17 cellular contexts compared by ENCODE assay signal in genomic region chr6:35078226-35078850, GRCh38.
DNase-seq lines count a peak whose midpoint lies in the region; ATAC-seq and TF ChIP-seq lines count a peak whose summit lies in the region.
"Had no signal": no experiment of that assay in that cellular context is flagged by ENCODE, and none has a peak within 500 bp of the region (broad histone marks: within the 10 kb centered on the region; RNA-seq: fewer than 3 reads in every experiment).

No MANE protein-coding gene starts in this region.

- DNase-seq in cardiac septum (ENCODE audit: low spot score) (peak; percentile 43), left cardiac atrium (no peak), esophagus muscularis mucosa (ENCODE audit: extremely low spot score) (no peak), osteoblast (ENCODE audit: insufficient read length, low spot score, missing footprints) (peak; percentile 53), NCI-H2227 (lab: John Stamatoyannopoulos, UW; ENCODE audit: unreplicated experiment) (no peak)
- DNase-seq: DND-41, KBM-7, NCI-H1436, NCI-H2029, NCI-H510A treated with DMSO at 0.1 percent for 48 hours, NCI-H82, PC-3 had no signal

- no peak for ATAC-seq in left cardiac atrium
- no peak for ATAC-seq in HG03442 (IDR thresholded peaks at IDR 0.05; ENCODE audit: unreplicated experiment)
- ATAC-seq in HG02870 (IDR thresholded peaks at IDR 0.05; ENCODE audit: unreplicated experiment) = no peak
- ATAC-seq: A549, GM23338, PC-3 had no signal

- no peaks in the 10 kb centered on the region for H3K27me3 ChIP-seq in esophagus muscularis mucosa
- H3K27me3 ChIP-seq in osteoblast (ENCODE audit: insufficient read depth, low read length) = no peaks in the 10 kb centered on the region
- H3K27me3 ChIP-seq: BLaER1 treated with 17β-estradiol and CSF1 and Interleukin-3, amounts not matched to agents 10 nM and 100 nM had no signal

- no peak for TF ChIP-seq POLR2A in esophagus muscularis mucosa (IDR thresholded peaks at IDR 0.05; ENCODE audit: low read depth)

- no peak for TF ChIP-seq CTCF in esophagus muscularis mucosa (IDR thresholded peaks at IDR 0.05)
- TF ChIP-seq CTCF in osteoblast (IDR thresholded peaks at IDR 0.05; ENCODE audit: extremely low read depth, low read depth, low read length) = no peak

- no peak overlapping the region for H3K4me3 ChIP-seq in esophagus muscularis mucosa
- H3K4me3 ChIP-seq in osteoblast (ENCODE audit: insufficient read depth, low read length) = no peak overlapping the region
- H3K4me3 ChIP-seq: A549; BLaER1 treated with 17β-estradiol and CSF1 and Interleukin-3, amounts not matched to agents 10 nM and 100 nM; GM23338 had no signal

- H4K20me1 ChIP-seq in osteoblast (ENCODE audit: insufficient read depth, low read length) = no peaks in the 10 kb centered on the region

- H2AFZ ChIP-seq in osteoblast (ENCODE audit: low read length) = no peak overlapping the region
- H2AFZ ChIP-seq: GM23338 had no signal

- H3K79me2 ChIP-seq in osteoblast (ENCODE audit: insufficient read depth, low read length) = no peaks in the 10 kb centered on the region

- WGBS in esophagus muscularis mucosa = 100% methylated on average over 9 of the region's 20 CpGs

- peaks cover 16 to 56% (median 51%) of the 10 kb centered on the region in 4 donors for H3K4me1 ChIP-seq in esophagus muscularis mucosa
- H3K4me1 ChIP-seq in osteoblast (ENCODE audit: insufficient read depth, low read length) = no peaks in the 10 kb centered on the region
- H3K4me1 ChIP-seq: A549 had no signal

- TF ChIP-seq EP300 in esophagus muscularis mucosa (IDR thresholded peaks at IDR 0.05) = no peak

- H3K9me3 ChIP-seq in esophagus muscularis mucosa (no peaks in the 10 kb centered on the region), osteoblast (ENCODE audit: low read depth, low read length) (no peaks in the 10 kb centered on the region)
- H3K9me3 ChIP-seq: A549; BLaER1 treated with 17β-estradiol and CSF1 and Interleukin-3, amounts not matched to agents 10 nM and 100 nM had no signal

- H3K4me2 ChIP-seq in osteoblast (ENCODE audit: insufficient read depth, low read length) = no peak overlapping the region
- H3K4me2 ChIP-seq: A549; BLaER1 treated with 17β-estradiol and CSF1 and Interleukin-3, amounts not matched to agents 10 nM and 100 nM; GM23338 had no signal

- H3K36me3 ChIP-seq in esophagus muscularis mucosa (peaks cover 62 to 100% (median 97%) of the 10 kb centered on the region in 4 donors), osteoblast (ENCODE audit: insufficient read depth, low read length) (peaks cover 2% of the 10 kb centered on the region)

- H3K27ac ChIP-seq in esophagus muscularis mucosa (replicated peaks in 1 of 4) = peak overlapping the region in 3 of 4 donors; percentile 16 to 34 (median 33)
- H3K27ac ChIP-seq in osteoblast (ENCODE audit: low read depth, low read length) = no peak overlapping the region
- H3K27ac ChIP-seq: A549; BLaER1 treated with 17β-estradiol and CSF1 and Interleukin-3, amounts not matched to agents 10 nM and 100 nM had no signal

- intact Hi-C loops in cardiac septum (cut with DNase I) = no loop called here
- intact Hi-C loops in left cardiac atrium (cut with DNase I) = no loop called here
- intact Hi-C loops in esophagus muscularis mucosa (cut with DNase I) = no loop called here

Comparison
In these comparisons a context has a peak if more than half of its experiments do, and no peak if none do; other contexts are left out.
1. DNase-seq: peak in cardiac septum (single experiment) and osteoblast (single experiment); none in left cardiac atrium (single experiment), esophagus muscularis mucosa (single experiment) and NCI-H2227 (single experiment).